ENCODE assay signal across 8 cellular contexts in the genomic region with DNA sequence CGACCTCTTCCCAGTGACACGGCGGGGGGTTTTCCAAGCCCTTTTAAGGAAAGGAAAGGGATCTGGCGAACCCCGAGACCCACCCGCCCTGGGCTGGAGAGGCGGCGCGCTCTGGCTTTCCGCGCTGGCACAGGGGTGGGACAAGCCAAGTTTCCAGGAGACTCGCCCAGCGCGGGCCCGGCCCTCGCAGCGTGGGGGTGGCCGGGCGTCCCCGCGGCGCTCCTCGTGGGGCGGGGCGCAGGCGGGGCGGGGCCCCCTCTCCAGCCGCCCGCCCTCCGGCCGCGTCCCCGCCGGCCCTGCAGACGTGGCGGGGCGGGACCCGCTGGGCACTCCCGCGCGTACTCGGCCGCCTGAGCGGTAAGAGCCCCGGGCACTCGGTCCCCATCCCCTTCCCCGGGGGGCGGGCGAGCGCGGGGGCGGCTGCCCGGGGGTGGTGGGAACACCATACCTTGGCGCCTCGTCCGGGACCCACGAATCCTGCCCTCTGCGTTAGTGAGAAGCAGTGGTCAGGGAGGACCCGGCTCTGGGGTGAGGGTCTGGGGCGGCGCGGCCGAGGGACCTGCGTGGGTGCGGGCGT. TPM values are rescaled to one million over a fixed set of nuclear protein-coding genes. Genes with fewer than 3 reads are reported as not detected.
DNase-seq lines count a peak whose midpoint lies in the region; TF ChIP-seq lines count a peak whose summit lies in the region.

A gene (plus strand): TSS at position 329 of the 577 bp plus-strand sequence. CDS start 10,273 bp downstream, outside the sequence.

- peaks cover 42% of the 10 kb centered on the region for H3K4me1 ChIP-seq in skeletal muscle satellite cell (ENCODE audit: control insufficient read depth, insufficient read depth, low read length)

- peak within 1 kb of the TSS; percentile 94 for H3K4me3 ChIP-seq in choroid plexus epithelial cell (ENCODE audit: low read depth, low read length)
- peak within 1 kb of the TSS; percentile 88 for H3K4me3 ChIP-seq in skeletal muscle satellite cell (ENCODE audit: low read length)

- peak within 1 kb of the TSS; percentile 98 for H3K9ac ChIP-seq in skeletal muscle satellite cell (ENCODE audit: low read depth, low read length)

- peak within 1 kb of the TSS; percentile 81 for H3K4me3 Mint-ChIP-seq in T-helper 1 cell treated with Interleukin-12 subunit alpha and Interleukin-12 subunit beta and Interleukin-4 antibody, amounts not matched to agents 30 μg/mL and 1 μg/mL, for 36 hours

- H3K9me3 ChIP-seq in skeletal muscle satellite cell (replicated peaks; ENCODE audit: low read length): no peaks in the 10 kb centered on the region

- no peaks in the 10 kb centered on the region for H3K36me3 Mint-ChIP-seq in T-helper 1 cell treated with Interleukin-12 subunit alpha and Interleukin-12 subunit beta and Interleukin-4 antibody, amounts not matched to agents 30 μg/mL and 1 μg/mL, for 36 hours (ENCODE audit: low read depth)

- peaks cover 15% of the 10 kb centered on the region for H3K4me1 Mint-ChIP-seq in T-helper 1 cell treated with Interleukin-12 subunit alpha and Interleukin-12 subunit beta and Interleukin-4 antibody, amounts not matched to agents 30 μg/mL and 1 μg/mL, for 36 hours (ENCODE audit: low read depth)

- peaks cover 37% of the 10 kb centered on the region for H3K27me3 Mint-ChIP-seq in T-helper 1 cell treated with Interleukin-12 subunit alpha and Interleukin-12 subunit beta and Interleukin-4 antibody, amounts not matched to agents 30 μg/mL and 1 μg/mL, for 36 hours (ENCODE audit: low read depth)

- H3K9me3 Mint-ChIP-seq in T-helper 1 cell treated with Interleukin-12 subunit alpha and Interleukin-12 subunit beta and Interleukin-4 antibody, amounts not matched to agents 30 μg/mL and 1 μg/mL, for 36 hours: no peaks in the 10 kb centered on the region

- peaks cover 29% of the 10 kb centered on the region for H3K36me3 ChIP-seq in skeletal muscle satellite cell (ENCODE audit: insufficient read depth, low read length)

- H3K27me3 ChIP-seq in skeletal muscle satellite cell (ENCODE audit: control insufficient read depth, insufficient read depth, low read length): no peaks in the 10 kb centered on the region

- peak within 1 kb of the TSS; percentile 59 for H3K27ac Mint-ChIP-seq in T-helper 1 cell treated with Interleukin-12 subunit alpha and Interleukin-12 subunit beta and Interleukin-4 antibody, amounts not matched to agents 30 μg/mL and 1 μg/mL, for 36 hours

- peak; percentile 43 for DNase-seq in ELF-1 (ENCODE audit: low read depth, low spot score)
- DNase-seq in GM20000 (ENCODE audit: low spot score): peak; percentile 95
- DNase-seq in HT1080 (ENCODE audit: low read depth): peak; percentile 69
- peak; percentile 80 for DNase-seq in choroid plexus epithelial cell (ENCODE audit: low read depth)
- peak; percentile 88 for DNase-seq in islet precursor cell
- no peak for DNase-seq in NCI-H187 treated with DMSO at 0.1 percent for 48 hours (lab: John Stamatoyannopoulos, UW)

- H3K4me2 ChIP-seq in skeletal muscle satellite cell (ENCODE audit: low read length): peak within 1 kb of the TSS; percentile 96

- TF ChIP-seq CTCF in GM20000 (IDR thresholded peaks at IDR 0.05; ENCODE audit: extremely low read depth, missing control alignments): no peak
- no peak for TF ChIP-seq CTCF in choroid plexus epithelial cell (conservative IDR thresholded peaks at IDR 0.05; ENCODE audit: low read depth, low read length)

RNA-seq across cellular contexts. Expression of the gene that starts here (rescaled TPM):
- 21.9 and 28.5 TPM in 2 replicates for total RNA-seq in HT1080 (2014; rRNA removed; shearing (Covaris generic))
- polyA plus RNA-seq in HT1080 (2015; cell fraction: cytosol; rRNA removed): 21.1 and 21.4 TPM in 2 replicates
- polyA plus RNA-seq in HT1080 (2015; cell fraction: nucleus; rRNA removed): 19.5 and 21.9 TPM in 2 replicates
- total RNA-seq in skeletal muscle satellite cell (2012; rRNA removed): 193 and 212 TPM in 2 replicates
